Comparison of ENCODE assay signal across 8 cellular contexts in the genomic region with DNA sequence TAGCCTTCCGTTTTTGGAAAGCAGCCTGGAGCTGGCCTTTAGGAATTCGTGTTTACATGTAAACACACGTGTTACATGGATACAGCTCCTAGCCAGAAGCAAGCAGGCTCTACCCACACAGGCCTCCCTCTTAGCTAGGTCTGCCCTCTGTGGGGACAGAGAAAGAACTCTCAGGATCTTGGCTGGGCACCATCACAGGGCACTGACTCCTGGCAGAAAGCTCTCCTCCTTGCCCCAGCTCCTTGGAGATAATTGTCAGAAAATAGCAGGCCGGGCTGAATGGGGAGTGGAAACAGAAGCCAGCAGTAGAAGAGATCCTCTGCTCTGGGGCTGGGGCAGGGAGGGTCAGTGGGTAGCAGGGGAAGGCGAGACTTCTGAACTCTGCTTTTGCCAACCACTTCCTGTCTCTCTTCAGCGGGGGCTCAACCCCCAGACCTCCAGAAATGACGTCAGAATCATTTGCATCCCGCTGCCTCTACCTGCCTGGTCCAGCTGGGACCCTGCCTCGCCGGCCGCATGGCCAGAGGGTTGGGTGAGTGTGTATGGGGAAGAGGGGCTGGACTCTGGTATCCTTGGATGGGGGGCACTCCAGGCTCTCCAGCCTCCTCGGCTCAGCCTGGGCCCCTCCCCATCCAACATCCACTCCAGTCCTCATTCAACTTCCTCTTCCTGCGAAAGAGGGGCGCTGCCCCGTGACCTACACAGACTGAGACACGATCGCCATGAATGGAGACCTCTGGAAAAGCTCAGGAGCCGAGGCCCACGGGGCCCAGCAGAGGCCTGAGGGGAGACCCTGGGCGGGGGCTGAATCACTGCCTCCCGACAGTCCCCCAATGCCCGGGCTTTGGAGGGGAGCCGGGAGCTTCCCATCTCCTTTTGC. TPM values are rescaled to one million over a fixed set of nuclear protein-coding genes. Genes with fewer than 3 reads are reported as not detected.
DNase-seq lines count a peak whose midpoint lies in the region; ATAC-seq and TF ChIP-seq lines count a peak whose summit lies in the region.

No MANE protein-coding gene starts in this region.

- POLR2A ChIA-PET in CD4-positive, alpha-beta memory T cell (lab: Charles Lee; ENCODE audit: partially characterized antibody) = no interaction called here

- peak overlapping the region in 4 of 7 donors; percentile 24 to 71 (median 69) for H3K27ac Mint-ChIP-seq in CD4-positive, alpha-beta memory T cell

- CTCF ChIA-PET in CD4-positive, alpha-beta memory T cell (lab: Charles Lee; ENCODE audit: partially characterized antibody) = interaction anchor here (0.7 to 1.3 kb wide), 6 partner anchors 12 to 153 kb away, joined by 3 to 7 read pairs (median 4); a partner anchor contains a TSS

- no peaks in the 10 kb centered on the region for H3K36me3 Mint-ChIP-seq in CD4-positive, alpha-beta memory T cell

- H3K27ac ChIP-seq in CD4-positive, alpha-beta memory T cell (ENCODE audit: low read depth, low read length) = no peak overlapping the region
- H3K27ac ChIP-seq in adrenal gland (peak overlapping the region in 3 of 5 donors; percentile 21 to 81 (median 78)), lower lobe of right lung (peak overlapping the region; percentile 60), uterus (peak overlapping the region in 1 of 2 donors; percentile 27)

- H3K4me1 ChIP-seq in CD4-positive, alpha-beta memory T cell (ENCODE audit: insufficient read depth, low read length) = peaks cover 36% of the 10 kb centered on the region
- H3K4me1 ChIP-seq in adrenal gland (replicated peaks in 1 of 2) (peaks cover 0 to 13% of the 10 kb centered on the region in 2 donors), lower lobe of right lung (no peaks in the 10 kb centered on the region), uterus (peaks cover 0 to 7% of the 10 kb centered on the region in 2 donors)

- peaks cover 0 to 7% (median 0%) of the 10 kb centered on the region in 8 donors for H3K9me3 Mint-ChIP-seq in CD4-positive, alpha-beta memory T cell

- H3K4me3 Mint-ChIP-seq in CD4-positive, alpha-beta memory T cell = peak overlapping the region; percentile 46 to 85 (median 80)

- peak; percentile 81 for ATAC-seq in GM19351 (IDR thresholded peaks at IDR 0.05; ENCODE audit: unreplicated experiment)
- peak; percentile 70 for ATAC-seq in HG03571 (IDR thresholded peaks at IDR 0.05; ENCODE audit: unreplicated experiment)
- peak; percentile 44 to 46 for ATAC-seq in lower lobe of right lung

- 16 to 38% (median 17%) methylated on average over 5 to 23 of the region's 23 CpGs for WGBS in adrenal gland, 4 donors

- TF ChIP-seq POLR2A in adrenal gland (IDR thresholded peaks at IDR 0.05) (no peak), uterus (IDR thresholded peaks at IDR 0.05) (no peak)

- no peak for DNase-seq in CD4-positive, alpha-beta memory T cell
- DNase-seq in adrenal gland (peak in 1 of 7 donors; percentile 57), lower lobe of right lung (no peak), uterus (no peak), AML-193 (lab: John Stamatoyannopoulos, UW) (no peak), NCI-H1436 treated with DMSO at 0.1 percent for 48 hours (lab: John Stamatoyannopoulos, UW) (no peak)

- peaks cover 62 to 70% of the 10 kb centered on the region in 2 donors for H3K27me3 Mint-ChIP-seq in CD4-positive, alpha-beta memory T cell

- intact Hi-C loops in CD4-positive, alpha-beta memory T cell (cut with micrococcal nuclease) = no loop called here
- intact Hi-C loops in adrenal gland (cut with DNase I) = no loop called here
- intact Hi-C loops in lower lobe of right lung (cut with DNase I) = no loop called here
- intact Hi-C loops in uterus (cut with DNase I; ENCODE audit: low total_unique reads) = no loop called here

- no peaks in the 10 kb centered on the region for H3K9me3 ChIP-seq in CD4-positive, alpha-beta memory T cell (ENCODE audit: control insufficient read depth in 1 of 2, low read length in 2 of 2)
- H3K9me3 ChIP-seq in adrenal gland (replicated peaks in 1 of 3) (no peaks in the 10 kb centered on the region), lower lobe of right lung (no peaks in the 10 kb centered on the region), uterus (no peaks in the 10 kb centered on the region)

- TF ChIP-seq CTCF in adrenal gland (IDR thresholded peaks at IDR 0.05) (no peak), lower lobe of right lung (IDR thresholded peaks at IDR 0.05) (no peak), uterus (IDR thresholded peaks at IDR 0.05) (no peak)

- no peaks in the 10 kb centered on the region for H3K36me3 ChIP-seq in CD4-positive, alpha-beta memory T cell (ENCODE audit: insufficient read depth, low read length)
- no peaks in the 10 kb centered on the region for H3K36me3 ChIP-seq in adrenal gland (replicated peaks in 1 of 2)
- no peaks in the 10 kb centered on the region for H3K36me3 ChIP-seq in lower lobe of right lung
- no peaks in the 10 kb centered on the region for H3K36me3 ChIP-seq in uterus

- peaks cover 13 to 48% (median 27%) of the 10 kb centered on the region in 4 donors for H3K4me1 Mint-ChIP-seq in CD4-positive, alpha-beta memory T cell

- H3K27me3 ChIP-seq in CD4-positive, alpha-beta memory T cell (ENCODE audit: insufficient read depth, low read length) = peaks cover 66% of the 10 kb centered on the region
- H3K27me3 ChIP-seq in adrenal gland = no peaks in the 10 kb centered on the region
- H3K27me3 ChIP-seq in lower lobe of right lung (ENCODE audit: low read depth) = peaks cover 90% of the 10 kb centered on the region
- H3K27me3 ChIP-seq in uterus = peaks cover 0 to 23% of the 10 kb centered on the region in 2 donors

- H3K4me3 ChIP-seq in CD4-positive, alpha-beta memory T cell (ENCODE audit: low read length in 2 of 2) = peak overlapping the region in 1 of 2 donors; percentile 34
- H3K4me3 ChIP-seq in adrenal gland (peak overlapping the region in 3 of 4 donors; percentile 7 to 80 (median 44)), lower lobe of right lung (peak overlapping the region; percentile 56), uterus (peak overlapping the region; percentile 31 to 37)

RNA-seq across cellular contexts. Expression of a gene that starts 0.7 kb away (rescaled TPM):
- not detected for total RNA-seq in CD4-positive, alpha-beta memory T cell
- polyA plus RNA-seq in CD4-positive, alpha-beta memory T cell = not detected
- total RNA-seq in adrenal gland (1 to 10 TPM in 6 of 8 donors, under 1 TPM in 2; 0.78 to 7.4 (median 3.5) TPM), lower lobe of right lung (0.47 TPM), uterus (10 to 100 TPM in 1 of 4 donors, 1 to 10 TPM in 1, under 1 TPM in 1, not detected in 1; 0.83 to 28.6 (median 1.2) TPM)
- polyA plus RNA-seq in adrenal gland = 1 to 10 TPM; 2.9 to 7.3 (median 3.0) TPM

RNA-seq across cellular contexts. Expression of a gene that starts 20.1 kb away (rescaled TPM):
- not detected for total RNA-seq in CD4-positive, alpha-beta memory T cell
- polyA plus RNA-seq in CD4-positive, alpha-beta memory T cell = not detected
- total RNA-seq in adrenal gland = 1 to 10 TPM in 3 of 8 donors, under 1 TPM in 5; 0.36 to 1.9 (median 0.91) TPM
- 1 to 10 TPM in 1 of 3 donors, under 1 TPM in 2; 0.48 to 1.3 (median 0.51) TPM for polyA plus RNA-seq in adrenal gland
- not detected for total RNA-seq in lower lobe of right lung
- total RNA-seq in uterus = 10 to 100 TPM in 1 of 4 donors, 1 to 10 TPM in 1, not detected in 2; 3.5 to 10.2 TPM

RNA-seq across cellular contexts. Expression of a gene that starts 24.7 kb away (rescaled TPM):
- total RNA-seq in CD4-positive, alpha-beta memory T cell = not detected
- not detected for polyA plus RNA-seq in CD4-positive, alpha-beta memory T cell
- 10 to 100 TPM in 4 of 8 donors, 1 to 10 TPM in 4; 1.5 to 20.3 (median 9.4) TPM for total RNA-seq in adrenal gland
- polyA plus RNA-seq in adrenal gland = 10 to 100 TPM; 19.9 to 23.1 (median 21.2) TPM
- total RNA-seq in lower lobe of right lung = 0.50 TPM
- 10 to 100 TPM in 1 of 4 donors, 1 to 10 TPM in 2, not detected in 1; 1.2 to 20.4 (median 2.1) TPM for total RNA-seq in uterus

RNA-seq across cellular contexts. Expression of a gene that starts 44.2 kb away (rescaled TPM):
- not detected for total RNA-seq in CD4-positive, alpha-beta memory T cell
- not detected for polyA plus RNA-seq in CD4-positive, alpha-beta memory T cell
- 1 to 10 TPM; 1.8 to 8.3 (median 4.4) TPM for total RNA-seq in adrenal gland
- polyA plus RNA-seq in adrenal gland = 1 to 10 TPM; 3.3 to 7.4 (median 3.4) TPM
- total RNA-seq in lower lobe of right lung = not detected
- 1 to 10 TPM in 1 of 4 donors, under 1 TPM in 2, not detected in 1; 0.29 to 7.2 (median 0.35) TPM for total RNA-seq in uterus

RNA-seq across cellular contexts. Expression of a gene that starts 53.0 kb away (rescaled TPM):
- not detected for total RNA-seq in CD4-positive, alpha-beta memory T cell
- polyA plus RNA-seq in CD4-positive, alpha-beta memory T cell = not detected
- 1 to 10 TPM in 7 of 8 donors, not detected in 1; 1.2 to 5.6 (median 2.7) TPM for total RNA-seq in adrenal gland
- 10 to 100 TPM in 1 of 3 donors, 1 to 10 TPM in 2; 5.6 to 12.1 (median 7.3) TPM for polyA plus RNA-seq in adrenal gland
- not detected for total RNA-seq in lower lobe of right lung
- 1 to 10 TPM in 3 of 4 donors, not detected in 1; 1.5 to 7.8 (median 1.7) TPM for total RNA-seq in uterus
